7 cellular contexts compared by ENCODE assay signal in the genomic region with DNA sequence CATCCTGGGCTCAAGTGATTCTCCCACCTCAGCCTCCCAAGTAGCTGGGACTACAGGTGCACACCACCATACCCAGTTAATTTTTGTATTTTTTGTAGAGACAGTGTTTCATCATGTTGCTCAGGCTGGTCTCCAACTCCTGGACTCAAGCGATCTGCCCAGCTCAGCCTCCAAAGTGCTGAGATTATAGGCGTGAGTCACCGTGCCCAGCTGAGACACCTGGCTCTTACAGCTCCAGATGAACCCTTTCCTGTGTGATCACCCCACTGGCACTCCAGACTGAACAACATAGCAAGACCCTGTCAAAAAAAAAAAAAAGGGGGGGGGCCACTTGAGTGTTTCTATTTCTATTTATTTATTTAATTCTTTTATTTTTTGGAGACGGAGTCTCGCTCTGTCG. TPM values are rescaled to one million over a fixed set of nuclear protein-coding genes. Genes with fewer than 3 reads are reported as not detected.
DNase-seq lines count a peak whose midpoint lies in the region; ATAC-seq and TF ChIP-seq lines count a peak whose summit lies in the region.

No MANE protein-coding gene starts in this region.

- H2AFZ ChIP-seq in parathyroid adenoma, result peak overlapping the region; percentile 84

- H3K4me1 ChIP-seq in parathyroid adenoma, result peaks cover 3% of the 10 kb centered on the region

- peak overlapping the region in 1 of 2 donors; percentile 78 for H3K27ac ChIP-seq in coronary artery
- no peak overlapping the region for H3K27ac ChIP-seq in parathyroid adenoma

- H3K79me2 ChIP-seq in parathyroid adenoma, result no peaks in the 10 kb centered on the region

- ATAC-seq in GM19328 (IDR thresholded peaks at IDR 0.05; ENCODE audit: unreplicated experiment) (no peak), omental fat pad (ENCODE audit: low FRiP score) (no peak), HG03457 (IDR thresholded peaks at IDR 0.05; ENCODE audit: unreplicated experiment) (no peak)

- TF ChIP-seq CTCF in coronary artery (IDR thresholded peaks at IDR 0.05) (no peak), parathyroid adenoma (IDR thresholded peaks at IDR 0.05) (no peak), omental fat pad (IDR thresholded peaks at IDR 0.05) (no peak)

- H3K9ac ChIP-seq in parathyroid adenoma, result no peak overlapping the region

- H3K4me2 ChIP-seq in parathyroid adenoma (ENCODE audit: low read length), result no peak overlapping the region

- H3K36me3 ChIP-seq in parathyroid adenoma (ENCODE audit: control insufficient read depth, insufficient read depth, low read length), result no peaks in the 10 kb centered on the region

- no peaks in the 10 kb centered on the region for H3K27me3 ChIP-seq in parathyroid adenoma (ENCODE audit: control insufficient read depth, insufficient read depth, low read length)

- H3K4me3 ChIP-seq in coronary artery (peak overlapping the region; percentile 87), parathyroid adenoma (ENCODE audit: low read depth, low read length) (peak overlapping the region; percentile 88)

- H3K9me3 ChIP-seq in parathyroid adenoma (ENCODE audit: control insufficient read depth, low read length), result no peaks in the 10 kb centered on the region

- DNase-seq in H4 (ENCODE audit: low spot score) (peak; percentile 23), SHP77 (lab: John Stamatoyannopoulos, UW) (peak; percentile 7 to 10), coronary artery (ENCODE audit: low spot score) (no peak), omental fat pad (ENCODE audit: low spot score) (no peak)

RNA-seq across cellular contexts. Expression of gene ADSL, which starts 1.0 kb away (rescaled TPM):
- total RNA-seq in H4 (2014; rRNA removed; shearing (Covaris generic)), result 214 and 252 TPM in 2 replicates
- 100 to 1,000 TPM in 1 of 4 donors, 10 to 100 TPM in 3; 74.6 to 106 (median 85.8) TPM for total RNA-seq in omental fat pad

RNA-seq across cellular contexts. Expression of gene SGSM3, which starts 25.1 kb away (rescaled TPM):
- 15.5 and 31.4 TPM in 2 replicates for total RNA-seq in H4 (2014; rRNA removed; shearing (Covaris generic))
- total RNA-seq in omental fat pad, result 10 to 100 TPM; 26.2 to 45.6 (median 31.2) TPM

Comparison
In these comparisons a context has a peak if more than half of its experiments do, and no peak if none do; other contexts are left out.
1. DNase-seq: peak in H4 (single experiment) and SHP77 (2 of 2); none in coronary artery (single experiment) and omental fat pad (single experiment).